In genomic region chr12:8630131-8630530, GRCh38 we compare ENCODE assay signal across 19 cellular contexts. TPM values are rescaled to one million over a fixed set of nuclear protein-coding genes. Genes with fewer than 3 reads are reported as not detected.
"Had no signal": no experiment of that assay in that cellular context is flagged by ENCODE, and none has a peak within 500 bp of the region (broad histone marks: within the 10 kb centered on the region; RNA-seq: fewer than 3 reads in every experiment).

No MANE protein-coding gene starts in this region.

- H3K4me1 ChIP-seq: esophagus muscularis mucosa had no signal

- H3K9me3 Mint-ChIP-seq: activated naive CD4-positive, alpha-beta T cell treated with anti-CD3 and anti-CD28 coated beads for 36 hours; activated T-helper 17 cell treated with anti-CD3 and anti-CD28 coated beads, Interleukin-2, amount 50 U/mL, for 72 hours; natural killer cell treated with Interleukin-12 subunit alpha and Interleukin-12 subunit beta and Interleukin-15 and Interleukin-18, amount 100 ng/mL, for 72 hours; T-helper 1 cell treated with Interleukin-12 subunit alpha and Interleukin-12 subunit beta and Interleukin-4 antibody, amounts not matched to agents 30 μg/mL and 1 μg/mL, for 36 hours had no signal

- H3K36me3 Mint-ChIP-seq: natural killer cell treated with Interleukin-12 subunit alpha and Interleukin-12 subunit beta and Interleukin-15 and Interleukin-18, amount 100 ng/mL, for 72 hours had no signal

- H3K36me3 ChIP-seq: esophagus muscularis mucosa, heart left ventricle had no signal

- H3K4me1 Mint-ChIP-seq: activated CD4-positive, alpha-beta T cell treated with anti-CD3 and anti-CD28 coated beads, Interleukin-2, amount 10 ng/mL, durations not matched to agents 7 days and 5 days; activated T-helper 17 cell treated with anti-CD3 and anti-CD28 coated beads, Interleukin-2, amount 50 U/mL, for 72 hours had no signal

- H3K27me3 ChIP-seq: esophagus muscularis mucosa, heart left ventricle had no signal

- H3K9me3 ChIP-seq: esophagus muscularis mucosa, heart left ventricle had no signal

- H3K4me3 ChIP-seq: esophagus muscularis mucosa, heart left ventricle had no signal

- H3K4me3 Mint-ChIP-seq: activated CD4-positive, alpha-beta T cell treated with anti-CD3 and anti-CD28 coated beads, Interleukin-2, amount 10 ng/mL, durations not matched to agents 7 days and 5 days; activated naive CD4-positive, alpha-beta T cell treated with anti-CD3 and anti-CD28 coated beads for 36 hours; activated T-helper 17 cell treated with anti-CD3 and anti-CD28 coated beads, Interleukin-2, amount 50 U/mL, for 72 hours; natural killer cell treated with Interleukin-12 subunit alpha and Interleukin-12 subunit beta and Interleukin-15 and Interleukin-18, amount 100 ng/mL, for 72 hours; T-helper 1 cell treated with Interleukin-12 subunit alpha and Interleukin-12 subunit beta and Interleukin-4 antibody, amounts not matched to agents 30 μg/mL and 1 μg/mL, for 36 hours had no signal

- ATAC-seq: heart left ventricle, right cardiac atrium had no signal

- DNase-seq: activated CD4-positive, alpha-beta T cell treated with anti-CD3 and anti-CD28 coated beads, Interleukin-2, amount 10 ng/mL, durations not matched to agents 7 days and 5 days; activated CD4-positive, CD25-positive, alpha-beta regulatory T cell; activated CD8-positive, alpha-beta memory T cell treated with anti-CD3 and anti-CD28 coated beads for 24 hours; activated naive CD4-positive, alpha-beta T cell treated with anti-CD3 and anti-CD28 coated beads for 36 hours; central memory CD4-positive, alpha-beta T cell; heart left ventricle; nucleus accumbens; right cardiac atrium; stimulated activated CD4-positive, alpha-beta T cell treated with anti-CD3 and anti-CD28 coated beads, Interleukin-2, amount 100 ng/mL, for 24 hours; stimulated activated naive CD4-positive, alpha-beta T cell treated with Interleukin-2 at 50 U/mL for 16 hours had no signal

- H3K27ac ChIP-seq: esophagus muscularis mucosa, heart left ventricle had no signal

- H3K27ac Mint-ChIP-seq: activated CD4-positive, alpha-beta T cell treated with anti-CD3 and anti-CD28 coated beads, Interleukin-2, amount 10 ng/mL, durations not matched to agents 7 days and 5 days; activated naive CD4-positive, alpha-beta T cell treated with anti-CD3 and anti-CD28 coated beads for 36 hours; activated T-helper 17 cell treated with anti-CD3 and anti-CD28 coated beads, Interleukin-2, amount 50 U/mL, for 72 hours; natural killer cell treated with Interleukin-12 subunit alpha and Interleukin-12 subunit beta and Interleukin-15 and Interleukin-18, amount 100 ng/mL, for 72 hours; progenitor cell of endocrine pancreas; T-helper 1 cell treated with Interleukin-12 subunit alpha and Interleukin-12 subunit beta and Interleukin-4 antibody, amounts not matched to agents 30 μg/mL and 1 μg/mL, for 36 hours had no signal

RNA-seq across cellular contexts. Expression of gene AICDA, which starts 17.5 kb away (rescaled TPM):
- total RNA-seq: activated CD4-positive, alpha-beta T cell treated with anti-CD3 and anti-CD28 coated beads, Interleukin-2, amount 10 ng/mL, durations not matched to agents 7 days and 5 days; activated naive CD4-positive, alpha-beta T cell treated with anti-CD3 and anti-CD28 coated beads for 36 hours; activated T-helper 17 cell treated with anti-CD3 and anti-CD28 coated beads, Interleukin-2, amount 50 U/mL, for 72 hours; dermis microvascular lymphatic vessel endothelial cell; esophagus muscularis mucosa; heart left ventricle; lung microvascular endothelial cell; progenitor cell of endocrine pancreas; right cardiac atrium; temporal lobe; ureter had no signal

RNA-seq across cellular contexts. Expression of gene MFAP5, which starts 32.5 kb away (rescaled TPM):
- total RNA-seq: activated CD4-positive, alpha-beta T cell treated with anti-CD3 and anti-CD28 coated beads, Interleukin-2, amount 10 ng/mL, durations not matched to agents 7 days and 5 days; activated naive CD4-positive, alpha-beta T cell treated with anti-CD3 and anti-CD28 coated beads for 36 hours; activated T-helper 17 cell treated with anti-CD3 and anti-CD28 coated beads, Interleukin-2, amount 50 U/mL, for 72 hours; dermis microvascular lymphatic vessel endothelial cell; lung microvascular endothelial cell; natural killer cell treated with Interleukin-12 subunit alpha and Interleukin-12 subunit beta and Interleukin-15 and Interleukin-18, amount 100 ng/mL, for 72 hours; progenitor cell of endocrine pancreas had no signal
